Comparison of ENCODE assay signal across 17 cellular contexts in genomic region chr14:32701475-32701874, GRCh38.
"Had no signal": no experiment of that assay in that cellular context is flagged by ENCODE, and none has a peak within 500 bp of the region (broad histone marks: within the 10 kb centered on the region; RNA-seq: fewer than 3 reads in every experiment).

No MANE protein-coding gene starts in this region.

- H3K27ac ChIP-seq: parathyroid adenoma had no signal

- H3K4me3 Mint-ChIP-seq: activated CD4-positive, alpha-beta T cell treated with anti-CD3 and anti-CD28 coated beads, Interleukin-2, amount 10 ng/mL, durations not matched to agents 24 days and 14 days; activated CD8-positive, alpha-beta T cell treated with anti-CD3 and anti-CD28 coated beads, Interleukin-2, amount 10 ng/mL, durations not matched to agents 7 days and 5 days; activated T-cell treated with anti-CD3 and anti-CD28 coated beads, Interleukin-2, amount 50 U/mL, for 4 hours; natural killer cell treated with Interleukin-12 subunit alpha and Interleukin-12 subunit beta and Interleukin-15 and Interleukin-18, amount 100 ng/mL, for 72 hours had no signal

- FAIRE-seq: bronchial epithelial cell had no signal

- H3K4me1 ChIP-seq: parathyroid adenoma had no signal

- H3K27me3 Mint-ChIP-seq: activated CD4-positive, alpha-beta T cell treated with anti-CD3 and anti-CD28 coated beads, Interleukin-2, amount 10 ng/mL, durations not matched to agents 24 days and 14 days; natural killer cell treated with Interleukin-12 subunit alpha and Interleukin-12 subunit beta and Interleukin-15 and Interleukin-18, amount 100 ng/mL, for 72 hours had no signal

- H2AFZ ChIP-seq: parathyroid adenoma had no signal

- H3K4me1 Mint-ChIP-seq: activated CD4-positive, alpha-beta T cell treated with anti-CD3 and anti-CD28 coated beads, Interleukin-2, amount 10 ng/mL, durations not matched to agents 24 days and 14 days had no signal

- H3K9ac ChIP-seq: parathyroid adenoma had no signal

- DNase-seq: activated CD4-positive, alpha-beta T cell treated with anti-CD3 and anti-CD28 coated beads, Interleukin-2, amount 10 ng/mL, durations not matched to agents 24 days and 14 days; activated CD8-positive, alpha-beta T cell treated with anti-CD3 and anti-CD28 coated beads, Interleukin-2, amount 10 ng/mL, durations not matched to agents 7 days and 5 days; activated effector memory CD4-positive, alpha-beta T cell treated with anti-CD3 and anti-CD28 coated beads, Interleukin-2, amount 50 U/mL, for 16 hours; activated naive CD4-positive, alpha-beta T cell treated with anti-CD3 and anti-CD28 coated beads, Interleukin-2, amount 50 U/mL, for 16 hours; activated T-cell treated with anti-CD3 and anti-CD28 coated beads, Interleukin-2, amount 50 U/mL, for 4 hours; aorta; foreskin melanocyte; head of caudate nucleus; mesendoderm; stimulated activated CD4-positive, alpha-beta T cell treated with anti-CD3 and anti-CD28 coated beads, Interleukin-2, amount 100 ng/mL, for 24 hours; stimulated activated naive CD8-positive, alpha-beta T cell treated with anti-CD3 and anti-CD28 coated beads, Interleukin-15, Interleukin-2, amounts not matched to agents 100 U/mL and 50 U/mL, for 24 hours; substantia nigra; T1000; trophoblast cell had no signal

- H3K36me3 Mint-ChIP-seq: natural killer cell treated with Interleukin-12 subunit alpha and Interleukin-12 subunit beta and Interleukin-15 and Interleukin-18, amount 100 ng/mL, for 72 hours had no signal

- ATAC-seq: activated CD8-positive, alpha-beta T cell treated with anti-CD3 and anti-CD28 coated beads, Interleukin-2, amount 10 ng/mL, durations not matched to agents 7 days and 5 days; activated T-cell treated with anti-CD3 and anti-CD28 coated beads, Interleukin-2, amount 50 U/mL, for 4 hours; natural killer cell treated with Interleukin-12 subunit alpha and Interleukin-12 subunit beta and Interleukin-15 and Interleukin-18, amount 100 ng/mL, for 72 hours; stimulated activated naive CD8-positive, alpha-beta T cell treated with anti-CD3 and anti-CD28 coated beads, Interleukin-15, Interleukin-2, amounts not matched to agents 100 U/mL and 50 U/mL, for 24 hours had no signal

- H3K27ac Mint-ChIP-seq: activated CD4-positive, alpha-beta T cell treated with anti-CD3 and anti-CD28 coated beads, Interleukin-2, amount 10 ng/mL, durations not matched to agents 24 days and 14 days; activated CD8-positive, alpha-beta T cell treated with anti-CD3 and anti-CD28 coated beads, Interleukin-2, amount 10 ng/mL, durations not matched to agents 7 days and 5 days; natural killer cell treated with Interleukin-12 subunit alpha and Interleukin-12 subunit beta and Interleukin-15 and Interleukin-18, amount 100 ng/mL, for 72 hours had no signal

- H3K9me3 Mint-ChIP-seq: activated CD4-positive, alpha-beta T cell treated with anti-CD3 and anti-CD28 coated beads, Interleukin-2, amount 10 ng/mL, durations not matched to agents 24 days and 14 days; activated T-cell treated with anti-CD3 and anti-CD28 coated beads, Interleukin-2, amount 50 U/mL, for 4 hours; natural killer cell treated with Interleukin-12 subunit alpha and Interleukin-12 subunit beta and Interleukin-15 and Interleukin-18, amount 100 ng/mL, for 72 hours had no signal

- H3K79me2 ChIP-seq: parathyroid adenoma had no signal
